ENCODE assay signal across 11 cellular contexts in genomic region chr19:3752492-3752891, GRCh38. TPM values are rescaled to one million over a fixed set of nuclear protein-coding genes. Genes with fewer than 3 reads are reported as not detected.
"Had no signal": no experiment of that assay in that cellular context is flagged by ENCODE, and none has a peak within 500 bp of the region (broad histone marks: within the 10 kb centered on the region; RNA-seq: fewer than 3 reads in every experiment).

No MANE protein-coding gene starts in this region.

- H3K36me3 ChIP-seq: HAP-1 had no signal

- FAIRE-seq: H1, H54, HTR-8/SVneo had no signal

- ATAC-seq: GM23338, HCT116 had no signal

- DNase-seq: HFFc6, IMR-90, KBM-7 had no signal

- H2AFZ ChIP-seq: GM23338 had no signal

- H3K9ac ChIP-seq: KMS-11 had no signal

- H3K4me1 ChIP-seq: HAP-1 had no signal

- H3K9me3 ChIP-seq: HAP-1 had no signal

- H3K4me3 ChIP-seq: GM23338, HAP-1 had no signal

- H3K4me2 ChIP-seq: GM23338, KMS-11 had no signal

- H3K27ac ChIP-seq: KMS-11 had no signal

RNA-seq across cellular contexts. Expression of gene RAX2, which starts 19.5 kb away (rescaled TPM):
- total RNA-seq: GM23338, H1, HFFc6, HT-29, IMR-90 had no signal
- polyA plus RNA-seq: IMR-90 had no signal

RNA-seq across cellular contexts. Expression of gene MATK, which starts 33.7 kb away (rescaled TPM):
- total RNA-seq: HFFc6, IMR-90 had no signal
- polyA plus RNA-seq: IMR-90 had no signal

RNA-seq across cellular contexts. Expression of gene TJP3, which starts 44.3 kb away (rescaled TPM):
- total RNA-seq: HFFc6, IMR-90 had no signal
- polyA plus RNA-seq: IMR-90 had no signal
